In the genomic region with DNA sequence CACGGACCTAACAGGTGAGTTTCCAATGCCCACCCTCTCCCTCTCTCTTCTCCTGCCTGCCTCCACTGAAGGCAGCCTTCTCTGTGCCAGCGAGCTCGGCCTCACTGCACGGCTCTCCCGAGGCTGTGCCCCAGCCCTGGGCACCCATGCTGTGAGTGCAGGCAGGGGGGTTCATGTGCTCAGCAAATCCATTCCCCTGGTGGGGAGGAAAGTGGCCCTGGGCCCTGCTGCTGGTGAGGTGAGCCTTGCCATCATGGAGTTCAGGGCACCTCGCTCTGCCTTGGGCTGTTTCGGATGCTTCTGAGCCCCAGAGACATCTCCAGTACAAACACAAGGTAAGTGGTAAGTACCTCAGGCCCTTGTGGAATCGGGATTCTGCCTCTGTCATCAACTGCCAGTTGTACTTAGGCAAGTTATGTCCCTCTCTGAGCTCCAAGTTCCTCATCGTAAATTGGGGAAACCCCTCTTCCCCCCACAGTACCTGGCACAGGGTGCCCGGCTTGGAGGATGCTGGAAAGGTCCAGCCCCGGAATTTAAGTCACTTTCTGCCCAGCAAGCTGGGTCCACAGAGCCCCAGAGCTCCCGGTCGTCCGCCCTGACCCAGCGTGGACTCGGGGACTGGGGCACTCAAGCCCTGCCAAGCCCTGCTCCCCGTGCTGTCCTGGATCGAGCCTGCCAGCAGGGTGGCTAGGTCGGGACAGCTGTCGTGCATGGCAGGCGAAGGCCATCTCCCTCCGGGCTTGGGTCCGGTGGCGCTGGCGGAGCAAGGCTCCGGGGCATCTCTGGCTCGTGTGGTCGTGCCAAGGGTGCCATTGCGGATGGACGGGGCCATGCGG, we compare ENCODE assay signal across 2 cellular contexts.
TF ChIP-seq lines count a peak whose summit lies in the region.

No MANE protein-coding gene starts in this region.

TF ChIP-seq in GM12878, 131 proteins besides CTCF, POLR2A, EP300 and RAD21:
- no peak for TF ChIP-seq TCF3 (IDR thresholded peaks at IDR 0.05; ENCODE audit: borderline replicate concordance, insufficient read depth, low read depth, low read length)
- no peak for TF ChIP-seq RCOR1 (conservative IDR thresholded peaks at IDR 0.05; ENCODE audit: low read depth, low read length)
- TF ChIP-seq CHD4 (IDR thresholded peaks at IDR 0.05) = no peak
- 0 out of 2 replicates have a peak, but pooled peaks have one; percentile 22 for TF ChIP-seq GATAD2B (conservative IDR thresholded peaks at IDR 0.05; ENCODE audit: low read depth)
- TF ChIP-seq, protein P1, sequence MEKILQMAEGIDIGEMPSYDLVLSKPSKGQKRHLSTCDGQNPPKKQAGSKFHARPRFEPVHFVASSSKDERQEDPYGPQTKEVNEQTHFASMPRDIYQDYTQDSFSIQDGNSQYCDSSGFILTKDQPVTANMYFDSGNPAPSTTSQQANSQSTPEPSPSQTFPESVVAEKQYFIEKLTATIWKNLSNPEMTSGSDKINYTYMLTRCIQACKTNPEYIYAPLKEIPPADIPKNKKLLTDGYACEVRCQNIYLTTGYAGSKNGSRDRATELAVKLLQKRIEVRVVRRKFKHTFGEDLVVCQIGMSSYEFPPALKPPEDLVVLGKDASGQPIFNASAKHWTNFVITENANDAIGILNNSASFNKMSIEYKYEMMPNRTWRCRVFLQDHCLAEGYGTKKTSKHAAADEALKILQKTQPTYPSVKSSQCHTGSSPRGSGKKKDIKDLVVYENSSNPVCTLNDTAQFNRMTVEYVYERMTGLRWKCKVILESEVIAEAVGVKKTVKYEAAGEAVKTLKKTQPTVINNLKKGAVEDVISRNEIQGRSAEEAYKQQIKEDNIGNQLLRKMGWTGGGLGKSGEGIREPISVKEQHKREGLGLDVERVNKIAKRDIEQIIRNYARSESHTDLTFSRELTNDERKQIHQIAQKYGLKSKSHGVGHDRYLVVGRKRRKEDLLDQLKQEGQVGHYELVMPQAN (conservative IDR thresholded peaks at IDR 0.05) = peak; percentile 40
- TF ChIP-seq PBX3 (IDR thresholded peaks at IDR 0.05; ENCODE audit: insufficient replicate concordance, low read depth, low read length) = no peak
- no peak for TF ChIP-seq CEBPB (IDR thresholded peaks at IDR 0.05; ENCODE audit: borderline replicate concordance in 1 of 2, low read depth in 2 of 2, low read length in 2 of 2)
- TF ChIP-seq ZNF24 (IDR thresholded peaks at IDR 0.05) = no peak
- no peak for TF ChIP-seq SIX5 (IDR thresholded peaks at IDR 0.05; ENCODE audit: low read depth, low read length, severe bottlenecking)
- TF ChIP-seq, protein P2, sequence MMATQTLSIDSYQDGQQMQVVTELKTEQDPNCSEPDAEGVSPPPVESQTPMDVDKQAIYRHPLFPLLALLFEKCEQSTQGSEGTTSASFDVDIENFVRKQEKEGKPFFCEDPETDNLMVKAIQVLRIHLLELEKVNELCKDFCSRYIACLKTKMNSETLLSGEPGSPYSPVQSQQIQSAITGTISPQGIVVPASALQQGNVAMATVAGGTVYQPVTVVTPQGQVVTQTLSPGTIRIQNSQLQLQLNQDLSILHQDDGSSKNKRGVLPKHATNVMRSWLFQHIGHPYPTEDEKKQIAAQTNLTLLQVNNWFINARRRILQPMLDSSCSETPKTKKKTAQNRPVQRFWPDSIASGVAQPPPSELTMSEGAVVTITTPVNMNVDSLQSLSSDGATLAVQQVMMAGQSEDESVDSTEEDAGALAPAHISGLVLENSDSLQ (IDR thresholded peaks at IDR 0.05) = no peak
- TF ChIP-seq, protein P3, sequence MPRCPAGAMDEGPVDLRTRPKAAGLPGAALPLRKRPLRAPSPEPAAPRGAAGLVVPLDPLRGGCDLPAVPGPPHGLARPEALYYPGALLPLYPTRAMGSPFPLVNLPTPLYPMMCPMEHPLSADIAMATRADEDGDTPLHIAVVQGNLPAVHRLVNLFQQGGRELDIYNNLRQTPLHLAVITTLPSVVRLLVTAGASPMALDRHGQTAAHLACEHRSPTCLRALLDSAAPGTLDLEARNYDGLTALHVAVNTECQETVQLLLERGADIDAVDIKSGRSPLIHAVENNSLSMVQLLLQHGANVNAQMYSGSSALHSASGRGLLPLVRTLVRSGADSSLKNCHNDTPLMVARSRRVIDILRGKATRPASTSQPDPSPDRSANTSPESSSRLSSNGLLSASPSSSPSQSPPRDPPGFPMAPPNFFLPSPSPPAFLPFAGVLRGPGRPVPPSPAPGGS (IDR thresholded peaks at IDR 0.05; ENCODE audit: borderline replicate concordance, insufficient read depth, low read depth, low read length, poor library complexity, severe bottlenecking) = peak; percentile 21
- TF ChIP-seq, protein P4, sequence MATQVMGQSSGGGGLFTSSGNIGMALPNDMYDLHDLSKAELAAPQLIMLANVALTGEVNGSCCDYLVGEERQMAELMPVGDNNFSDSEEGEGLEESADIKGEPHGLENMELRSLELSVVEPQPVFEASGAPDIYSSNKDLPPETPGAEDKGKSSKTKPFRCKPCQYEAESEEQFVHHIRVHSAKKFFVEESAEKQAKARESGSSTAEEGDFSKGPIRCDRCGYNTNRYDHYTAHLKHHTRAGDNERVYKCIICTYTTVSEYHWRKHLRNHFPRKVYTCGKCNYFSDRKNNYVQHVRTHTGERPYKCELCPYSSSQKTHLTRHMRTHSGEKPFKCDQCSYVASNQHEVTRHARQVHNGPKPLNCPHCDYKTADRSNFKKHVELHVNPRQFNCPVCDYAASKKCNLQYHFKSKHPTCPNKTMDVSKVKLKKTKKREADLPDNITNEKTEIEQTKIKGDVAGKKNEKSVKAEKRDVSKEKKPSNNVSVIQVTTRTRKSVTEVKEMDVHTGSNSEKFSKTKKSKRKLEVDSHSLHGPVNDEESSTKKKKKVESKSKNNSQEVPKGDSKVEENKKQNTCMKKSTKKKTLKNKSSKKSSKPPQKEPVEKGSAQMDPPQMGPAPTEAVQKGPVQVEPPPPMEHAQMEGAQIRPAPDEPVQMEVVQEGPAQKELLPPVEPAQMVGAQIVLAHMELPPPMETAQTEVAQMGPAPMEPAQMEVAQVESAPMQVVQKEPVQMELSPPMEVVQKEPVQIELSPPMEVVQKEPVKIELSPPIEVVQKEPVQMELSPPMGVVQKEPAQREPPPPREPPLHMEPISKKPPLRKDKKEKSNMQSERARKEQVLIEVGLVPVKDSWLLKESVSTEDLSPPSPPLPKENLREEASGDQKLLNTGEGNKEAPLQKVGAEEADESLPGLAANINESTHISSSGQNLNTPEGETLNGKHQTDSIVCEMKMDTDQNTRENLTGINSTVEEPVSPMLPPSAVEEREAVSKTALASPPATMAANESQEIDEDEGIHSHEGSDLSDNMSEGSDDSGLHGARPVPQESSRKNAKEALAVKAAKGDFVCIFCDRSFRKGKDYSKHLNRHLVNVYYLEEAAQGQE (IDR thresholded peaks at IDR 0.05; ENCODE audit: low read depth, low read length) = no peak

TF ChIP-seq in GM12891, 5 proteins besides CTCF, POLR2A, EP300 and RAD21:
- TF ChIP-seq POLR2AphosphoS5 (IDR thresholded peaks at IDR 0.05; ENCODE audit: low read depth, low read length) = no peak
- no peak for TF ChIP-seq SPI1 (IDR thresholded peaks at IDR 0.05; ENCODE audit: low read depth, low read length)
- no peak for TF ChIP-seq TAF1 (IDR thresholded peaks at IDR 0.05; ENCODE audit: low read depth, low read length)
- TF ChIP-seq POU2F2 (IDR thresholded peaks at IDR 0.05; ENCODE audit: low read depth, low read length) = no peak
- no peak for TF ChIP-seq PAX5 (IDR thresholded peaks at IDR 0.05; ENCODE audit: insufficient read depth, low read length, severe bottlenecking)
